Comparison of ENCODE assay signal across 13 cellular contexts in genomic region chr2:149648282-149649030, GRCh38.
A peak's percentile ranks its signal among the peaks of the same experiment; 100 is the strongest.
DNase-seq lines count a peak whose midpoint lies in the region; ATAC-seq and TF ChIP-seq lines count a peak whose summit lies in the region.
"Had no signal": no experiment of that assay in that cellular context is flagged by ENCODE, and none has a peak within 500 bp of the region (broad histone marks: within the 10 kb centered on the region; RNA-seq: fewer than 3 reads in every experiment).

No MANE protein-coding gene starts in this region.

- in situ Hi-C loops in astrocyte of the spinal cord (cut with HindIII; ENCODE audit: low sequenced_read_pairs) = no loop called here

- POLR2A ChIA-PET in CD8-positive, alpha-beta memory T cell (lab: Charles Lee) = no interaction called here

- DNase-seq in HK-2 (ENCODE audit: unreplicated experiment) (peak; percentile 54), astrocyte of the spinal cord (ENCODE audit: low read depth, low spot score) (peak; percentile 93), hepatocyte (ENCODE audit: low spot score) (peak; percentile 82), upper lobe of right lung (no peak)
- no peak for DNase-seq in CD8-positive, alpha-beta memory T cell
- DNase-seq: activated CD4-positive, CD25-positive, alpha-beta regulatory T cell treated with anti-CD3 and anti-CD28 coated beads, Interleukin-2, amount 50 U/mL, for 72 hours; cortex of kidney; NCI-H2029 treated with DMSO at 0.1 percent for 48 hours; substantia nigra had no signal

- no peaks in the 10 kb centered on the region for H3K9me2 ChIP-seq in hepatocyte (replicated peaks; ENCODE audit: insufficient read depth)

- peaks cover 4% of the 10 kb centered on the region for H3K4me1 ChIP-seq in hepatocyte (ENCODE audit: insufficient read depth)
- no peaks in the 10 kb centered on the region for H3K4me1 ChIP-seq in upper lobe of right lung
- H3K4me1 ChIP-seq in CD8-positive, alpha-beta memory T cell (ENCODE audit: insufficient read depth, low read length) = no peaks in the 10 kb centered on the region
- H3K4me1 ChIP-seq: parathyroid adenoma had no signal

- H3K4me1 Mint-ChIP-seq in CD8-positive, alpha-beta memory T cell = no peaks in the 10 kb centered on the region

- H3K27me3 ChIP-seq in hepatocyte = no peaks in the 10 kb centered on the region
- no peaks in the 10 kb centered on the region for H3K27me3 ChIP-seq in upper lobe of right lung
- H3K27me3 ChIP-seq in CD8-positive, alpha-beta memory T cell (ENCODE audit: insufficient read depth, low read length, poor library complexity, severe bottlenecking) = no peaks in the 10 kb centered on the region

- H3K36me3 ChIP-seq in hepatocyte (replicated peaks; ENCODE audit: insufficient read depth, low read depth) = no peaks in the 10 kb centered on the region
- no peaks in the 10 kb centered on the region for H3K36me3 ChIP-seq in upper lobe of right lung
- no peaks in the 10 kb centered on the region for H3K36me3 ChIP-seq in CD8-positive, alpha-beta memory T cell (ENCODE audit: insufficient read depth, low read length)

- no peak overlapping the region for H3K4me2 ChIP-seq in hepatocyte

- H4K20me1 ChIP-seq in hepatocyte (ENCODE audit: insufficient read depth, poor library complexity, severe bottlenecking) = no peaks in the 10 kb centered on the region

- no peak overlapping the region for H3K27ac Mint-ChIP-seq in CD8-positive, alpha-beta memory T cell

- H3K79me2 ChIP-seq in hepatocyte = no peaks in the 10 kb centered on the region
- H3K79me2 ChIP-seq: parathyroid adenoma had no signal

- intact Hi-C loops in upper lobe of right lung (cut with DNase I) = no loop called here

- H3K4me3 ChIP-seq in astrocyte of the spinal cord (ENCODE audit: low read depth, low read length) (no peak overlapping the region), hepatocyte (no peak overlapping the region), upper lobe of right lung (no peak overlapping the region)
- H3K4me3 ChIP-seq in CD8-positive, alpha-beta memory T cell (ENCODE audit: low read length) = no peak overlapping the region

- H2AFZ ChIP-seq in hepatocyte = no peak overlapping the region
- H2AFZ ChIP-seq: parathyroid adenoma had no signal

- peak overlapping the region; percentile 69 for H3K27ac ChIP-seq in hepatocyte
- H3K27ac ChIP-seq in upper lobe of right lung = peak overlapping the region; percentile 34
- H3K27ac ChIP-seq in CD8-positive, alpha-beta memory T cell (ENCODE audit: low read depth, low read length) = no peak overlapping the region
- H3K27ac ChIP-seq: parathyroid adenoma had no signal

- no peak overlapping the region for H3K4me3 Mint-ChIP-seq in CD8-positive, alpha-beta memory T cell

- peaks cover 0 to 4% (median 0%) of the 10 kb centered on the region in 3 donors for H3K36me3 Mint-ChIP-seq in CD8-positive, alpha-beta memory T cell

- TF ChIP-seq CTCF in astrocyte of the spinal cord (IDR thresholded peaks at IDR 0.05; ENCODE audit: low read depth, low read length) (no peak), hepatocyte (IDR thresholded peaks at IDR 0.05; ENCODE audit: poor library complexity) (no peak), upper lobe of right lung (IDR thresholded peaks at IDR 0.05) (no peak)

- H3K27me3 Mint-ChIP-seq in CD8-positive, alpha-beta memory T cell = peaks cover 6 to 18% of the 10 kb centered on the region in 2 donors

- ATAC-seq in upper lobe of right lung (peak; percentile 83), GM18502 (IDR thresholded peaks at IDR 0.05; ENCODE audit: poor library complexity, unreplicated experiment) (no peak), GM21447 (IDR thresholded peaks at IDR 0.05; ENCODE audit: unreplicated experiment) (no peak), GM21381 (IDR thresholded peaks at IDR 0.05; ENCODE audit: unreplicated experiment) (no peak)

- H3K9me3 Mint-ChIP-seq in CD8-positive, alpha-beta memory T cell = peaks cover 0 to 11% (median 0%) of the 10 kb centered on the region in 5 donors

- WGBS in hepatocyte (ENCODE audit: low lambda C conversion rate, missing lambda C conversion rate) = 53% methylated on average over 3 of the region's 3 CpGs

- CTCF ChIA-PET in CD8-positive, alpha-beta memory T cell (lab: Charles Lee) = no interaction called here

- H3K9me3 ChIP-seq in hepatocyte (ENCODE audit: low read depth) (no peaks in the 10 kb centered on the region), upper lobe of right lung (no peaks in the 10 kb centered on the region)
- no peaks in the 10 kb centered on the region for H3K9me3 ChIP-seq in CD8-positive, alpha-beta memory T cell (ENCODE audit: low read length)

Comparison
In these comparisons a context has a peak if more than half of its experiments do, and no peak if none do; other contexts are left out.
1. DNase-seq: peak in HK-2 (single experiment), astrocyte of the spinal cord (single experiment) and hepatocyte (single experiment); none in upper lobe of right lung (single experiment) and CD8-positive, alpha-beta memory T cell (0 of 5).